ENCODE assay signal across 21 cellular contexts in the genomic region with DNA sequence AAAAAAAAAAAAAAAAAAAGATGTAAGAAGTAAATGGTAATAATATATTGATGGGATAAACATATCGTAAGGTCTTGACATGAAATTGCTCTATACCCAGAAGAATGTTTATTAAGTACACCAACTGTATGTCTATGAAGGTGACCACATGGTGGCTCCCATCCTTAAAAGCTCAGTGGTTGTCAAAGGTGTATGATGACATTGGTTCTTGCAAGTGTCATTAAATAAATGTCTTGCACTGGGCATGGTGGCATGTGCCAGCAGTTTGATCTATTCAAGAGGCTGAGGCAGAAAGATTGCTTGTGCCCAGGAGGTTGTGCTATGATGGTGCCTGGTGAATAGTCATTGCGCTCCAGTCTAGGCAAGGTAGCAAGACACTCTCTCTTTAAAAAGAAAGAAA. TPM values are rescaled to one million over a fixed set of nuclear protein-coding genes. Genes with fewer than 3 reads are reported as not detected.
DNase-seq lines count a peak whose midpoint lies in the region; ATAC-seq, FAIRE-seq and TF ChIP-seq lines count a peak whose summit lies in the region.
"Had no signal": no experiment of that assay in that cellular context is flagged by ENCODE, and none has a peak within 500 bp of the region (broad histone marks: within the 10 kb centered on the region; RNA-seq: fewer than 3 reads in every experiment).

No MANE protein-coding gene starts in this region.

- H3K27me3 ChIP-seq in vagina: no peaks in the 10 kb centered on the region

- intact Hi-C loops in Right ventricle myocardium superior (cut with DNase I) (no loop called here), cardiac septum (cut with DNase I) (no loop called here), vagina (cut with DNase I) (no loop called here)

- no peak for DNase-seq in Right ventricle myocardium superior
- no peak for DNase-seq in cardiac septum (ENCODE audit: low spot score)
- no peak for DNase-seq in H54 (ENCODE audit: insufficient read length, low spot score)
- no peak for DNase-seq in SK-N-MC (ENCODE audit: low read depth, low spot score)
- DNase-seq in kidney tubule cell (ENCODE audit: low spot score): peak; percentile 9
- no peak for DNase-seq in vagina (ENCODE audit: extremely low spot score in 2 of 2)
- DNase-seq: activated CD4-positive, alpha-beta memory T cell treated with anti-CD3 and anti-CD28 coated beads for 36 hours; activated CD4-positive, CD25-positive, alpha-beta regulatory T cell; activated naive CD4-positive, alpha-beta T cell treated with Interleukin-2 at 50 U/mL for 16 hours; CD4-positive, alpha-beta memory T cell; mesendoderm; MM.1S; NCI-H1436 treated with DMSO at 0.1 percent for 48 hours; NCI-H2171 treated with DMSO at 0.1 percent for 48 hours; NCI-H526; occipital lobe; trophoblast cell had no signal

- FAIRE-seq in H54 (lab: Jason Lieb, UNC): peak; percentile 57

- H3K9ac ChIP-seq in SK-N-MC (ENCODE audit: insufficient read length): no peak overlapping the region

- H3K4me1 ChIP-seq in vagina: no peaks in the 10 kb centered on the region

- H3K36me3 ChIP-seq in SK-N-MC (ENCODE audit: insufficient read depth, low read length): peaks cover 100% of the 10 kb centered on the region
- peaks cover 0 to 85% of the 10 kb centered on the region in 2 donors for H3K36me3 ChIP-seq in vagina

- H3K9me3 ChIP-seq in SK-N-MC (ENCODE audit: low read depth, low read length) (no peaks in the 10 kb centered on the region), vagina (no peaks in the 10 kb centered on the region)

- H3K4me3 ChIP-seq in SK-N-MC (no peak overlapping the region), vagina (no peak overlapping the region)
- H3K4me3 ChIP-seq: skin epidermis had no signal

- ATAC-seq in Right ventricle myocardium superior (ENCODE audit: poor library complexity): peak; percentile 43
- ATAC-seq in HG03025 (IDR thresholded peaks at IDR 0.05; ENCODE audit: low FRiP score, unreplicated experiment): no peak
- ATAC-seq in HG02870 (IDR thresholded peaks at IDR 0.05; ENCODE audit: unreplicated experiment): no peak

- TF ChIP-seq CTCF in vagina (IDR thresholded peaks at IDR 0.05): no peak

- TF ChIP-seq POLR2A in H54 (IDR thresholded peaks at IDR 0.05; ENCODE audit: low read depth, low read length) (no peak), vagina (IDR thresholded peaks at IDR 0.05) (no peak)

- H3K27ac ChIP-seq in SK-N-MC: peak overlapping the region; percentile 53; the same call in 1 of the 2 replicates
- no peak overlapping the region for H3K27ac ChIP-seq in vagina
- H3K27ac ChIP-seq: skin epidermis had no signal

RNA-seq across cellular contexts. Expression of a gene that starts 10.4 kb away (rescaled TPM):
- total RNA-seq in Right ventricle myocardium superior (84.8 TPM), cardiac septum (86.1 TPM), vagina (77.3 TPM)

RNA-seq across cellular contexts. Expression of a gene that starts 15.0 kb away (rescaled TPM):
- total RNA-seq in Right ventricle myocardium superior (40.5 TPM), cardiac septum (30.3 TPM), vagina (not detected)
- total RNA-seq: activated CD4-positive, alpha-beta memory T cell treated with anti-CD3 and anti-CD28 coated beads for 36 hours; CD4-positive, alpha-beta memory T cell; occipital lobe; pulmonary artery endothelial cell had no signal

Comparison
In these comparisons a context has a peak if more than half of its experiments do, and no peak if none do; other contexts are left out.
1. RNA of a gene that starts 15.0 kb away (total RNA-seq): 40.5 TPM in Right ventricle myocardium superior (single experiment) and 30.3 TPM in cardiac septum (single experiment); not detected in vagina (single experiment); every median in the first group is over 10 times any median in the second.